8 cellular contexts compared by ENCODE assay signal in genomic region chr1:210328746-210329488, GRCh38. TPM values are rescaled to one million over a fixed set of nuclear protein-coding genes. Genes with fewer than 3 reads are reported as not detected.
DNase-seq lines count a peak whose midpoint lies in the region; ATAC-seq and TF ChIP-seq lines count a peak whose summit lies in the region.

HHAT (plus strand) TSS chr1:210328902; CDS start chr1:210348976, 20,074 bp downstream.

- no peaks in the 10 kb centered on the region for H3K9me3 Mint-ChIP-seq in activated T-cell treated with anti-CD3 and anti-CD28 coated beads, Interleukin-2, amount 50 U/mL, for 4 hours
- peaks cover 4 to 7% of the 10 kb centered on the region in 2 donors for H3K9me3 Mint-ChIP-seq in stimulated activated naive B cell treated with anti-CD40 and anti-IgM and Interleukin-4, amounts not matched to agents 10 μg/mL and 1 μg/mL and 100 μg/mL, for 72 hours

- peak within 1 kb of the TSS; percentile 97 for H3K27ac Mint-ChIP-seq in stimulated activated naive B cell treated with anti-CD40 and anti-IgM and Interleukin-4, amounts not matched to agents 10 μg/mL and 1 μg/mL and 100 μg/mL, for 72 hours

- H3K27ac ChIP-seq in esophagus muscularis mucosa (replicated peaks in 1 of 4), result peak within 1 kb of the TSS; percentile 86 to 95 (median 88)
- H3K27ac ChIP-seq in muscle layer of colon (ENCODE audit: low read depth, low read length), result peak within 1 kb of the TSS; percentile 99

- peak in 2 of 3 experiments; percentile 15 to 18 for TF ChIP-seq CTCF in esophagus muscularis mucosa (IDR thresholded peaks at IDR 0.05)

- H3K4me1 ChIP-seq in esophagus muscularis mucosa (peaks cover 7 to 22% (median 17%) of the 10 kb centered on the region in 4 donors), muscle layer of colon (ENCODE audit: insufficient read depth, low read length) (peaks cover 9% of the 10 kb centered on the region)

- no peaks in the 10 kb centered on the region for H3K27me3 ChIP-seq in esophagus muscularis mucosa
- no peaks in the 10 kb centered on the region for H3K27me3 ChIP-seq in muscle layer of colon (ENCODE audit: control insufficient read depth in 1 of 2, insufficient read depth in 2 of 2, low read length in 2 of 2)

- H3K36me3 ChIP-seq in esophagus muscularis mucosa (no peaks in the 10 kb centered on the region), muscle layer of colon (ENCODE audit: insufficient read depth, low read length) (no peaks in the 10 kb centered on the region)

- H3K4me3 ChIP-seq in esophagus muscularis mucosa (peak within 1 kb of the TSS; percentile 73 to 89 (median 82)), muscle layer of colon (ENCODE audit: low read depth in 1 of 2, low read length in 2 of 2) (peak within 1 kb of the TSS; percentile 77 to 91)

- H3K9me3 ChIP-seq in esophagus muscularis mucosa, result no peaks in the 10 kb centered on the region
- H3K9me3 ChIP-seq in muscle layer of colon (ENCODE audit: low read length), result no peaks in the 10 kb centered on the region

- 0% methylated on average over 61 of the region's 88 CpGs for WGBS in esophagus muscularis mucosa

- no peaks in the 10 kb centered on the region for H3K36me3 Mint-ChIP-seq in activated T-cell treated with anti-CD3 and anti-CD28 coated beads, Interleukin-2, amount 50 U/mL, for 4 hours (ENCODE audit: insufficient read depth)
- peaks cover 0 to 5% of the 10 kb centered on the region in 2 donors for H3K36me3 Mint-ChIP-seq in stimulated activated naive B cell treated with anti-CD40 and anti-IgM and Interleukin-4, amounts not matched to agents 10 μg/mL and 1 μg/mL and 100 μg/mL, for 72 hours

- ATAC-seq in GM19452 (IDR thresholded peaks at IDR 0.05; ENCODE audit: unreplicated experiment), result peak; percentile 57
- peak; percentile 43 for ATAC-seq in HG03565 (IDR thresholded peaks at IDR 0.05; ENCODE audit: unreplicated experiment)
- ATAC-seq in activated T-cell treated with anti-CD3 and anti-CD28 coated beads, Interleukin-2, amount 50 U/mL, for 4 hours, result peak; percentile 44 to 68
- ATAC-seq in stimulated activated naive B cell treated with anti-CD40 and anti-IgM and Interleukin-4, amounts not matched to agents 10 μg/mL and 1 μg/mL and 100 μg/mL, for 72 hours (replicated peaks), result peak; percentile 76 to 82

- no peak for TF ChIP-seq EP300 in esophagus muscularis mucosa (IDR thresholded peaks at IDR 0.05)

- peaks cover 3% of the 10 kb centered on the region for H3K27me3 Mint-ChIP-seq in activated T-cell treated with anti-CD3 and anti-CD28 coated beads, Interleukin-2, amount 50 U/mL, for 4 hours (ENCODE audit: low read depth)
- peaks cover 0 to 7% of the 10 kb centered on the region in 2 donors for H3K27me3 Mint-ChIP-seq in stimulated activated naive B cell treated with anti-CD40 and anti-IgM and Interleukin-4, amounts not matched to agents 10 μg/mL and 1 μg/mL and 100 μg/mL, for 72 hours

- intact Hi-C loops in esophagus muscularis mucosa (cut with DNase I), result loop anchor here (10.0 kb wide), 1 partner anchor 464 kb away; no protein-coding TSS in a partner anchor

- no peak for TF ChIP-seq POLR2A in esophagus muscularis mucosa (IDR thresholded peaks at IDR 0.05; ENCODE audit: low read depth)

- peak within 1 kb of the TSS; percentile 89 for H3K9ac ChIP-seq in muscle layer of colon (ENCODE audit: low read length)

- H3K4me1 Mint-ChIP-seq in activated T-cell treated with anti-CD3 and anti-CD28 coated beads, Interleukin-2, amount 50 U/mL, for 4 hours (ENCODE audit: low read depth), result peaks cover 37% of the 10 kb centered on the region
- H3K4me1 Mint-ChIP-seq in stimulated activated naive B cell treated with anti-CD40 and anti-IgM and Interleukin-4, amounts not matched to agents 10 μg/mL and 1 μg/mL and 100 μg/mL, for 72 hours, result peaks cover 25 to 38% of the 10 kb centered on the region in 2 donors

- DNase-seq in COLO829 (ENCODE audit: low spot score), result peak; percentile 86
- DNase-seq in NOMO-1 treated with DMSO at 0.1 percent for 48 hours (lab: John Stamatoyannopoulos, UW; ENCODE audit: unreplicated experiment), result peak; percentile 72
- DNase-seq in activated T-cell treated with anti-CD3 and anti-CD28 coated beads, Interleukin-2, amount 50 U/mL, for 4 hours, result peak; percentile 47
- DNase-seq in esophagus muscularis mucosa (ENCODE audit: extremely low spot score), result no peak
- DNase-seq in stimulated activated naive B cell treated with anti-CD40 and anti-IgM and Interleukin-4, amounts not matched to agents 10 μg/mL and 1 μg/mL and 100 μg/mL, for 72 hours, result peak; percentile 76

- peak within 1 kb of the TSS; percentile 95 for H3K4me3 Mint-ChIP-seq in activated T-cell treated with anti-CD3 and anti-CD28 coated beads, Interleukin-2, amount 50 U/mL, for 4 hours
- H3K4me3 Mint-ChIP-seq in stimulated activated naive B cell treated with anti-CD40 and anti-IgM and Interleukin-4, amounts not matched to agents 10 μg/mL and 1 μg/mL and 100 μg/mL, for 72 hours, result peak within 1 kb of the TSS; percentile 88 to 94

RNA-seq across cellular contexts. Expression of gene HHAT, which starts in this region (rescaled TPM):
- under 1 TPM; 0.26 to 0.71 (median 0.65) TPM for total RNA-seq in activated T-cell treated with anti-CD3 and anti-CD28 coated beads, Interleukin-2, amount 50 U/mL, for 4 hours
- total RNA-seq in esophagus muscularis mucosa, result 1 to 10 TPM in 2 of 4 donors, under 1 TPM in 2; 0.83 to 1.6 (median 1.2) TPM

Comparison
In these comparisons a context has a peak if more than half of its experiments do, and no peak if none do; other contexts are left out.
1. Peak in DNase-seq and ATAC-seq in activated T-cell treated with anti-CD3 and anti-CD28 coated beads, Interleukin-2, amount 50 U/mL, for 4 hours; RNA of the gene not detected or under 1 TPM.